8 cellular contexts compared by ENCODE assay signal in the genomic region with DNA sequence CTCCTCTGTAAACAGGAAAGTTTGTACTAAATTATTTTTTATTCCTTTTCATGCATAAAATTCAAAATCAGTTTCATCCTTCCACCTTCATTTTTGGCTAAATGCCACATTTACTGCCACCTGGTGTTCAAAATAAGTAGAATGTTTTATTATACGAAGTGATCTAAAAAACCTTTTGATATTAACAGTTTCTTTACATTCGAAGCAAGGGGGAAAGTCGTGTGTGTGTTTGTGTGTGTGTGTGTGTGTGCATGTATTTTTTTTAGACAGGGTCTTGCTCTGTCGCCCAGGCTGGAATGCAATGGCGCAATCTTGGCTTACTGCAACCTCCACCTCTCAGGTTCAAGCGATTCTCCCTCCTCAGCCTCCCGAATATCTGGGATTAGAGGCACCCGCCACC. TPM values are rescaled to one million over a fixed set of nuclear protein-coding genes. Genes with fewer than 3 reads are reported as not detected.
DNase-seq lines count a peak whose midpoint lies in the region; ATAC-seq, FAIRE-seq and TF ChIP-seq lines count a peak whose summit lies in the region.

No MANE protein-coding gene starts in this region.

- H3K9me3 ChIP-seq in AG04450 (ENCODE audit: control insufficient read depth, insufficient read depth, low read length), result no peaks in the 10 kb centered on the region

- H3K4me3 ChIP-seq in AG04450 (ENCODE audit: low read depth, low read length), result no peak overlapping the region

- no peak for ATAC-seq in HG03097 (IDR thresholded peaks at IDR 0.05; ENCODE audit: low FRiP score, unreplicated experiment)

- no peaks in the 10 kb centered on the region for H3K27me3 ChIP-seq in AG04450 (ENCODE audit: control insufficient read depth, insufficient read depth, low read length)

- H3K27ac ChIP-seq in AG04450 (ENCODE audit: low read depth, low read length) (no peak overlapping the region), caudate nucleus (ENCODE audit: low read depth, low read length) (no peak overlapping the region)

- DNase-seq in AG04450 (ENCODE audit: low read depth, low spot score), result no peak
- DNase-seq in GM18507 (ENCODE audit: extremely low spot score, insufficient read length, low read depth), result peak; percentile 0
- DNase-seq in SW480 (ENCODE audit: low spot score), result peak; percentile 18
- peak; percentile 42 for DNase-seq in iris pigment epithelial cell (ENCODE audit: low read depth)
- DNase-seq in caudate nucleus (lab: John Stamatoyannopoulos, UW), result no peak
- DNase-seq in SK-N-DZ (ENCODE audit: low spot score), result no peak
- DNase-seq in NCI-H187 treated with DMSO at 0.1 percent for 48 hours (lab: John Stamatoyannopoulos, UW), result no peak

- peak; percentile 33 for FAIRE-seq in GM18507 (lab: Jason Lieb, UNC)

- CTCF ChIA-PET in AG04450 (lab: Charles Lee), result interaction anchor here (0.7 to 3.5 kb wide), 23 partner anchors 9 to 327 kb away, joined by 3 to 40 read pairs (median 4); partner anchors contain the start of gene SCN9A

- POLR2A ChIA-PET in AG04450 (lab: Yijun Ruan, JAX), result no interaction called here

- TF ChIP-seq CTCF in AG04450 (IDR thresholded peaks at IDR 0.05; ENCODE audit: low read depth, low read length), result peak; percentile 50

RNA-seq across cellular contexts. Expression of gene SCN9A, which starts 9.0 kb away (rescaled TPM):
- 39.9 and 56.8 TPM in 2 replicates for polyA plus RNA-seq in AG04450 (2011; rRNA removed)
- 154 and 186 TPM in 2 replicates for polyA minus RNA-seq in AG04450 (2011; rRNA and poly(A)+ RNA removed)
- 3.7 and 4.7 TPM in 2 replicates for polyA plus RNA-seq in SK-N-DZ (2014; cell fraction: cytosol; rRNA removed)
- 3.8 and 4.7 TPM in 2 replicates for polyA plus RNA-seq in SK-N-DZ (2014; cell fraction: nucleus; rRNA removed)

Comparison
In these comparisons a context has a peak if more than half of its experiments do, and no peak if none do; other contexts are left out.
1. DNase-seq: peak in GM18507 (single experiment), SW480 (single experiment) and iris pigment epithelial cell (single experiment); none in AG04450 (single experiment), caudate nucleus (0 of 61), SK-N-DZ (single experiment) and NCI-H187 treated with DMSO at 0.1 percent for 48 hours (single experiment).